14 cellular contexts compared by ENCODE assay signal in the genomic region with DNA sequence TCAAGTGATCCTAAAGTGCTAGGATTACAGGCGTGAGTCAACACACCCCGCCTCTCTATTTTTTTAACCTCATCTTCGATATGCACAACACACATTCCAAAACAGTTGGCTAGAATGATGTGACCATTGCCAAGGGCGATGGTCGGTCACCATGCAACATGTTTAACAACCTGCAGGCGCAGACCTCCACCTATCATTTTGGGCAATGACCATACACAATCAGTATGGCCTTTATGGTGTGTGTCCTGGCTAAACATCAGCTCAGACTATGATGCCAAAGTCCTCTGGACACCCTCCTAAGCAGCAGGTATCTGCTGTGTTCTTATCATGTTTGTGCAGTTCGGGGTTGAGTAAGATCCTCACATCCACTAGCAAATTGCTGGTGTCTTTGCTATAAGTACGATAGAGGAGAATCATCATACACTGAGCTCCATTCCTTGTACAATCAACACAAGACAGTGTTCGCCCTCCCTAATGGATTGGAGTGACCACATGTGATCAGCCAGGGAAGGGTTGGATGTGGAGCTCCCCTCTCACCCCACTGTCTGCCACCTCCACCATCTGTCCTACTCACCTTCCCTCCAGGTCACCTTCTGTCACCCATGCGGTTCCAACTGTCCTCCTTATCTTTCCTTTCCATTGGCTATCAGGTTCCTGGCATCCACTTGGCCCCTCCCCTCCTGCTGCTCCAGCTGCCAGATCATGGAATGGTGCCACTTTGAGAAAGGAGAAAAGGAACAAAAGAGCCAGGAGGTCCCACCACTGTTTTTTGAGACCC. TPM values are rescaled to one million over a fixed set of nuclear protein-coding genes. Genes with fewer than 3 reads are reported as not detected.
DNase-seq lines count a peak whose midpoint lies in the region; ATAC-seq and TF ChIP-seq lines count a peak whose summit lies in the region.
"Had no signal": no experiment of that assay in that cellular context is flagged by ENCODE, and none has a peak within 500 bp of the region (broad histone marks: within the 10 kb centered on the region; RNA-seq: fewer than 3 reads in every experiment).

No MANE protein-coding gene starts in this region.

- no peaks in the 10 kb centered on the region for H3K36me3 ChIP-seq in mucosa of descending colon (ENCODE audit: low read depth)
- H3K36me3 ChIP-seq: gastrocnemius medialis, pancreas, SJSA1 had no signal

- intact Hi-C loops in mucosa of descending colon (cut with DNase I, micrococcal nuclease) = no loop called here

- H3K4me3 ChIP-seq in mucosa of descending colon = no peak overlapping the region
- H3K4me3 ChIP-seq: gastrocnemius medialis, pancreas, SJSA1, skin epidermis, testis had no signal

- peak; percentile 16 for ATAC-seq in mucosa of descending colon
- no peak for ATAC-seq in GM19328 (IDR thresholded peaks at IDR 0.05; ENCODE audit: unreplicated experiment)

- DNase-seq in DMS 273 treated with DMSO at 0.1 percent for 48 hours (lab: John Stamatoyannopoulos, UW) (peak; percentile 81), NCI-H2171 treated with DMSO at 0.1 percent for 48 hours (lab: John Stamatoyannopoulos, UW) (peak; percentile 51), cerebellum (ENCODE audit: low spot score) (peak; percentile 55), mucosa of descending colon (no peak), NCI-H1092 (lab: John Stamatoyannopoulos, UW) (no peak), GDM1 (lab: John Stamatoyannopoulos, UW) (no peak)
- DNase-seq: gastrocnemius medialis, KG1 had no signal

- H3K4me1 ChIP-seq in mucosa of descending colon (ENCODE audit: low read depth) = peaks cover 5% of the 10 kb centered on the region
- H3K4me1 ChIP-seq: gastrocnemius medialis, pancreas had no signal

- no peak for TF ChIP-seq CTCF in mucosa of descending colon (IDR thresholded peaks at IDR 0.05)

- no peaks in the 10 kb centered on the region for H3K9me3 ChIP-seq in mucosa of descending colon
- H3K9me3 ChIP-seq: gastrocnemius medialis, pancreas, SJSA1, testis had no signal

RNA-seq across cellular contexts. Expression of a gene that starts 7.9 kb away (rescaled TPM):
- total RNA-seq in cerebellum = 80.7 TPM
- total RNA-seq in mucosa of descending colon = 10 to 100 TPM; 61.0 to 99.8 (median 98.0) TPM
- total RNA-seq: OCI-LY7 had no signal

Comparison
In these comparisons a context has a peak if more than half of its experiments do, and no peak if none do; other contexts are left out.
1. DNase-seq: peak in DMS 273 treated with DMSO at 0.1 percent for 48 hours (single experiment), NCI-H2171 treated with DMSO at 0.1 percent for 48 hours (single experiment) and cerebellum (single experiment); none in mucosa of descending colon (0 of 3), NCI-H1092 (single experiment) and GDM1 (single experiment).